In the genomic region with DNA sequence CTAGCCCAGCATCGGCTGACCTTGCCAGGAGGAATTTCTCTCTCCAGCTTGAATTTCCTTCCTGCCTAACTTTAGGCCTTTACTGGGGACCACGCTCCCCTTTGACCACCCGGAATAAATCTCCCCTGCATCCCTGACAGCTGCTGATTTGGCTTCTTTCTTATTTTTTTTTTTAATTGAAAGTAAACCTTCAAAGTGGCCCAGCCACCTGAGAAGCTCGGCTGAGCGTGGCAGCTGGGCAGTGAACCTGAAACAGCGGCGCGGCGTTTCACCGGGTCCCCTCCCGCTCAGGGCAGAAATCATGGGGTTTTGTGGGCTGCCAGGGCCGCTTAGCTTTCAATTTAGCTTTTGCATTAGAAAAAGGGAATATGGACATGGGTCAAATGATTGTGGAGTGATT, we compare ENCODE assay signal across 12 cellular contexts. TPM values are rescaled to one million over a fixed set of nuclear protein-coding genes. Genes with fewer than 3 reads are reported as not detected.
DNase-seq lines count a peak whose midpoint lies in the region; ATAC-seq and TF ChIP-seq lines count a peak whose summit lies in the region.
"Had no signal": no experiment of that assay in that cellular context is flagged by ENCODE, and none has a peak within 500 bp of the region (broad histone marks: within the 10 kb centered on the region; RNA-seq: fewer than 3 reads in every experiment).

No MANE protein-coding gene starts in this region.

- POLR2A ChIA-PET in activated CD4-positive, alpha-beta T cell treated with anti-CD3 and anti-CD28 coated beads, Interleukin-2, amount 10 ng/mL, durations not matched to agents 7 days and 5 days (lab: Charles Lee) = no interaction called here

- ATAC-seq in GM18861 (IDR thresholded peaks at IDR 0.05; ENCODE audit: unreplicated experiment) (peak; percentile 41), GM21526 (IDR thresholded peaks at IDR 0.05; ENCODE audit: low FRiP score, unreplicated experiment) (peak; percentile 48), HG03469 (IDR thresholded peaks at IDR 0.05; ENCODE audit: unreplicated experiment) (peak; percentile 25), natural killer cell (no peak), left ventricle myocardium superior (no peak)

- intact Hi-C loops in natural killer cell (cut with micrococcal nuclease) (loop anchor here (5.0 kb wide), 1 partner anchor 315 kb away; no protein-coding TSS in a partner anchor), left ventricle myocardium superior (cut with micrococcal nuclease) (no loop called here)

- H3K27ac Mint-ChIP-seq in natural killer cell = no peak overlapping the region
- H3K27ac Mint-ChIP-seq in activated CD4-positive, alpha-beta T cell treated with anti-CD3 and anti-CD28 coated beads, Interleukin-2, amount 10 ng/mL, durations not matched to agents 7 days and 5 days = no peak overlapping the region

- CTCF ChIA-PET in activated CD4-positive, alpha-beta T cell treated with anti-CD3 and anti-CD28 coated beads, Interleukin-2, amount 10 ng/mL, durations not matched to agents 7 days and 5 days (lab: Charles Lee) = interaction anchor here (0.6 to 1.1 kb wide), 3 partner anchors 59 to 660 kb away, joined by 3 to 5 read pairs (median 4); no protein-coding TSS in a partner anchor

- H3K36me3 Mint-ChIP-seq in natural killer cell = no peaks in the 10 kb centered on the region
- no peaks in the 10 kb centered on the region for H3K36me3 Mint-ChIP-seq in activated CD4-positive, alpha-beta T cell treated with anti-CD3 and anti-CD28 coated beads, Interleukin-2, amount 10 ng/mL, durations not matched to agents 7 days and 5 days (ENCODE audit: low read depth)

- no peaks in the 10 kb centered on the region for H3K9me3 Mint-ChIP-seq in natural killer cell
- peaks cover 2% of the 10 kb centered on the region for H3K9me3 Mint-ChIP-seq in activated CD4-positive, alpha-beta T cell treated with anti-CD3 and anti-CD28 coated beads, Interleukin-2, amount 10 ng/mL, durations not matched to agents 7 days and 5 days

- H3K27me3 Mint-ChIP-seq in natural killer cell (ENCODE audit: low read depth in 2 of 2) = peaks cover 20 to 57% of the 10 kb centered on the region in 2 donors
- H3K27me3 Mint-ChIP-seq in activated CD4-positive, alpha-beta T cell treated with anti-CD3 and anti-CD28 coated beads, Interleukin-2, amount 10 ng/mL, durations not matched to agents 7 days and 5 days = peaks cover 18% of the 10 kb centered on the region

- TF ChIP-seq CTCF in natural killer cell (IDR thresholded peaks at IDR 0.05) = no peak

- DNase-seq in natural killer cell (no peak), left ventricle myocardium superior (no peak), HT-29 (ENCODE audit: low spot score) (no peak), COLO829 (ENCODE audit: low spot score) (no peak)
- DNase-seq in activated CD4-positive, alpha-beta T cell treated with anti-CD3 and anti-CD28 coated beads, Interleukin-2, amount 10 ng/mL, durations not matched to agents 7 days and 5 days = no peak
- DNase-seq: dorsolateral prefrontal cortex, KG1 had no signal

- peak overlapping the region; percentile 35 for H3K4me3 Mint-ChIP-seq in natural killer cell
- no peak overlapping the region for H3K4me3 Mint-ChIP-seq in activated CD4-positive, alpha-beta T cell treated with anti-CD3 and anti-CD28 coated beads, Interleukin-2, amount 10 ng/mL, durations not matched to agents 7 days and 5 days

- H3K4me1 Mint-ChIP-seq in natural killer cell = peaks cover 42 to 49% of the 10 kb centered on the region in 2 donors
- H3K4me1 Mint-ChIP-seq in activated CD4-positive, alpha-beta T cell treated with anti-CD3 and anti-CD28 coated beads, Interleukin-2, amount 10 ng/mL, durations not matched to agents 7 days and 5 days = peaks cover 8% of the 10 kb centered on the region

RNA-seq across cellular contexts. Expression of a gene that starts 32.0 kb away (rescaled TPM):
- 10 to 100 TPM in 1 of 3 donors, under 1 TPM in 1, not detected in 1; 0.23 to 13.9 TPM for total RNA-seq in natural killer cell
- under 1 TPM; 0.07 to 0.21 TPM for total RNA-seq in activated CD4-positive, alpha-beta T cell treated with anti-CD3 and anti-CD28 coated beads, Interleukin-2, amount 10 ng/mL, durations not matched to agents 7 days and 5 days
- 0.17 TPM for total RNA-seq in left ventricle myocardium superior
- not detected in 2 replicates for total RNA-seq in HT-29 (2014; rRNA removed; shearing (Covaris generic))
- total RNA-seq: Daoy, H1 had no signal

Comparison
In these comparisons a context has a peak if more than half of its experiments do, and no peak if none do; other contexts are left out.
1. ATAC-seq: peak in GM18861 (single experiment), GM21526 (single experiment) and HG03469 (single experiment); none in natural killer cell (0 of 3) and left ventricle myocardium superior (single experiment).